In the genomic region with DNA sequence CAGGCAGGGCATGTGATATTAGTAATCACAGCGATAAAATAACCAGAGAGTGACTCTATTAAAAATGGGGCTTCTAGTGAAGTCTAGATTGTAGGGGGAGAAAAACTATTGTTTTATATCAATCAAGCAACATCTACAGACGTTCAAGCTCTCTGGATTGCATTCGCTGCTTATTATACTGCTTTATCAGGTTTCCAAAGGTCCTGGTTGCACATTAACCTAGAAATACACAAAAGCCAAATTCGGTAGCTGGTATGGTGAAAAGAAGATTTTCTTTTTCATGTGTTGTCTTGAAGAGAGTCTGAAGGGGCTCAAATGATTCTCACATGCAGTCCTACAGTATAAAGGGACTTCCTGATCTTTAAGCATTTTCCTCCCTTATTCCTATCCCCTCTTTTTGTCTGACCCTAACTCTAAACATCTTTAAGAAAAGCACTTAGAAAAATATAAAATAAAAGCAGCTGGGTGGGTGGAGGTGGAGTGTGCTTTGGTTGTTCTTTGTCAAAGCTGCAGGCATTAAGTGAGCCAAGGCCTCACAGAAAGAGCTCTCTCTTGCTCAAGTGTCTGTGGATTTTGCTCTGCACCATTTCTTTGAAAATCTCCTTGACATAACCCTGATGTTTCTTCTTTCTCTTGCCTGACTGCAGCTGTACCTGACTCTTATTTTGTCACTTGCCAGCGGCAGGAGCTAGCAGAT, we compare ENCODE assay signal across 17 cellular contexts. TPM values are rescaled to one million over a fixed set of nuclear protein-coding genes. Genes with fewer than 3 reads are reported as not detected.
DNase-seq lines count a peak whose midpoint lies in the region; ATAC-seq, FAIRE-seq and TF ChIP-seq lines count a peak whose summit lies in the region.
"Had no signal": no experiment of that assay in that cellular context is flagged by ENCODE, and none has a peak within 500 bp of the region (broad histone marks: within the 10 kb centered on the region; RNA-seq: fewer than 3 reads in every experiment).

No MANE protein-coding gene starts in this region.

- FAIRE-seq in GM19239 (lab: Jason Lieb, UNC): peak; percentile 58
- FAIRE-seq in RCC 7860 (lab: Jason Lieb, UNC): no peak
- FAIRE-seq: A549, D721Med, H1 had no signal

- no peaks in the 10 kb centered on the region for H3K9me2 ChIP-seq in Loucy (replicated peaks; ENCODE audit: low read depth, low read length)

- H3F3A ChIP-seq in Loucy (ENCODE audit: low read depth): no peaks in the 10 kb centered on the region

- no peak overlapping the region for H3K9ac ChIP-seq in Loucy (ENCODE audit: low read depth, low read length, poor library complexity, severe bottlenecking)

- H3K4me1 ChIP-seq in Loucy (ENCODE audit: insufficient read depth, low read length, poor library complexity, severe bottlenecking): peaks cover 5% of the 10 kb centered on the region
- H3K4me1 ChIP-seq in mucosa of descending colon (ENCODE audit: low read depth): no peaks in the 10 kb centered on the region
- H3K4me1 ChIP-seq: A549, BE2C had no signal

- no peak for TF ChIP-seq CTCF in Loucy (conservative IDR thresholded peaks at IDR 0.05; ENCODE audit: low read length)
- no peak for TF ChIP-seq CTCF in mucosa of descending colon (IDR thresholded peaks at IDR 0.05)
- TF ChIP-seq CTCF in foreskin fibroblast (IDR thresholded peaks at IDR 0.05; ENCODE audit: low read depth, low read length): no peak

- H3K9me3 ChIP-seq in Loucy (ENCODE audit: insufficient read depth, low read depth, low read length) (no peaks in the 10 kb centered on the region), mucosa of descending colon (no peaks in the 10 kb centered on the region)
- H3K9me3 ChIP-seq: A549, BE2C had no signal

- intact Hi-C loops in left colon (cut with DNase I, micrococcal nuclease) (no loop called here), mucosa of descending colon (cut with DNase I, micrococcal nuclease) (no loop called here)

- H3K4me2 ChIP-seq in Loucy (ENCODE audit: low read depth, low read length, poor library complexity, severe bottlenecking): no peak overlapping the region
- H3K4me2 ChIP-seq: A549 had no signal

- H3K36me3 ChIP-seq in Loucy (ENCODE audit: insufficient read depth, low read length) (no peaks in the 10 kb centered on the region), mucosa of descending colon (ENCODE audit: low read depth) (no peaks in the 10 kb centered on the region)
- H3K36me3 ChIP-seq: BE2C had no signal

- ATAC-seq in left colon (peak; percentile 58), mucosa of descending colon (peak; percentile 31), GM19351 (IDR thresholded peaks at IDR 0.05; ENCODE audit: unreplicated experiment) (no peak)
- ATAC-seq: A549 had no signal

- no peak for DNase-seq in GM19239 (ENCODE audit: insufficient read length, low spot score)
- DNase-seq in left colon: no peak
- no peak for DNase-seq in mucosa of descending colon
- DNase-seq in foreskin fibroblast: no peak
- DNase-seq in effector CD4-positive, alpha-beta T cell: no peak
- no peak for DNase-seq in RCC 7860 (ENCODE audit: low spot score)
- DNase-seq: BE2C; CD4-positive, alpha-beta memory T cell; DMS153; HCEC 1CT; HFFc6 had no signal

- no peaks in the 10 kb centered on the region for H3K79me2 ChIP-seq in Loucy (ENCODE audit: insufficient read depth, low read length)

- 0 out of 2 replicates have a peak overlapping the region, but pooled peaks have one; percentile 12 for H2AFZ ChIP-seq in Loucy (ENCODE audit: low read length)

- H3K4me3 ChIP-seq in Loucy (ENCODE audit: low read length, poor library complexity, severe bottlenecking): no peak overlapping the region
- H3K4me3 ChIP-seq in mucosa of descending colon: no peak overlapping the region
- H3K4me3 ChIP-seq in foreskin fibroblast (ENCODE audit: low read depth in 1 of 2, low read length in 2 of 2): no peak overlapping the region
- H3K4me3 ChIP-seq: A549 had no signal

- H4K20me1 ChIP-seq in Loucy (ENCODE audit: insufficient read depth, low read length, poor library complexity, severe bottlenecking): no peaks in the 10 kb centered on the region

- no peaks in the 10 kb centered on the region for H3K27me3 ChIP-seq in Loucy (ENCODE audit: insufficient read depth, low read length, poor library complexity, severe bottlenecking)
- H3K27me3 ChIP-seq: BE2C had no signal

RNA-seq across cellular contexts. Expression of a gene that starts 46.1 kb away (rescaled TPM):
- total RNA-seq in left colon (10 to 100 TPM; 33.3 to 34.0 TPM), mucosa of descending colon (10 to 100 TPM; 22.2 to 59.7 (median 34.4) TPM)
- total RNA-seq: HT1080 had no signal
